In genomic region chr15:43100971-43101370, GRCh38 we compare ENCODE assay signal across 20 cellular contexts. TPM values are rescaled to one million over a fixed set of nuclear protein-coding genes. Genes with fewer than 3 reads are reported as not detected.
A peak's percentile ranks its signal among the peaks of the same experiment; 100 is the strongest.
DNase-seq lines count a peak whose midpoint lies in the region; ATAC-seq lines count a peak whose summit lies in the region.
"Had no signal": no experiment of that assay in that cellular context is flagged by ENCODE, and none has a peak within 500 bp of the region (broad histone marks: within the 10 kb centered on the region; RNA-seq: fewer than 3 reads in every experiment).

No MANE protein-coding gene starts in this region.

- DNase-seq in activated T-cell treated with anti-CD3 and anti-CD28 coated beads, Interleukin-2, amount 50 U/mL, for 24 hours, result no peak
- DNase-seq in activated T-cell treated with anti-CD3 and anti-CD28 coated beads, Interleukin-2, amount 50 U/mL, for 1 hour, result no peak
- DNase-seq in NCI-H82 (lab: John Stamatoyannopoulos, UW) (peak; percentile 86), naive B cell (no peak)
- no peak for DNase-seq in activated naive CD8-positive, alpha-beta T cell treated with anti-CD3 and anti-CD28 coated beads, Interleukin-2, amount 10 ng/mL, durations not matched to agents 7 days and 5 days
- DNase-seq: activated CD4-positive, alpha-beta T cell treated with anti-CD3 and anti-CD28 coated beads for 4 hours; activated T-cell treated with anti-CD3 and anti-CD28 coated beads, Interleukin-2, amount 50 U/mL, for 4 hours; IMR-90; left colon; mesendoderm; MG63; NCI-H1436 treated with DMSO at 0.1 percent for 48 hours; NCI-H2171; NCI-H526; posterior cingulate gyrus had no signal

- peaks cover 71% of the 10 kb centered on the region for H3K4me1 Mint-ChIP-seq in activated T-cell treated with anti-CD3 and anti-CD28 coated beads, Interleukin-2, amount 50 U/mL, for 24 hours (ENCODE audit: low read depth)
- H3K4me1 Mint-ChIP-seq in activated naive CD8-positive, alpha-beta T cell treated with anti-CD3 and anti-CD28 coated beads, Interleukin-2, amount 10 ng/mL, durations not matched to agents 7 days and 5 days, result peaks cover 41% of the 10 kb centered on the region
- H3K4me1 Mint-ChIP-seq in naive B cell, result peaks cover 59 to 63% (median 59%) of the 10 kb centered on the region in 3 donors

- H3K36me3 Mint-ChIP-seq in activated T-cell treated with anti-CD3 and anti-CD28 coated beads, Interleukin-2, amount 50 U/mL, for 24 hours (ENCODE audit: low read depth), result peaks cover 86% of the 10 kb centered on the region
- peaks cover 53% of the 10 kb centered on the region for H3K36me3 Mint-ChIP-seq in activated naive CD8-positive, alpha-beta T cell treated with anti-CD3 and anti-CD28 coated beads, Interleukin-2, amount 10 ng/mL, durations not matched to agents 7 days and 5 days
- peaks cover 21% of the 10 kb centered on the region in 2 donors for H3K36me3 Mint-ChIP-seq in naive B cell

- POLR2A ChIA-PET in activated naive CD8-positive, alpha-beta T cell treated with anti-CD3 and anti-CD28 coated beads, Interleukin-2, amount 10 ng/mL, durations not matched to agents 7 days and 5 days (lab: Charles Lee), result interaction anchor here (0.7 kb wide), 1 partner anchor 384 kb away, joined by 5 read pairs; no protein-coding TSS in a partner anchor

- no peak overlapping the region for H3K4me3 Mint-ChIP-seq in activated T-cell treated with anti-CD3 and anti-CD28 coated beads, Interleukin-2, amount 50 U/mL, for 24 hours
- peak overlapping the region; percentile 7 for H3K4me3 Mint-ChIP-seq in activated naive CD8-positive, alpha-beta T cell treated with anti-CD3 and anti-CD28 coated beads, Interleukin-2, amount 10 ng/mL, durations not matched to agents 7 days and 5 days
- H3K4me3 Mint-ChIP-seq in naive B cell, result peak overlapping the region in 1 of 8 donors; percentile 74
- H3K4me3 Mint-ChIP-seq: activated T-cell treated with anti-CD3 and anti-CD28 coated beads, Interleukin-2, amount 50 U/mL, for 4 hours; stimulated activated memory B cell treated with anti-CD40 and anti-IgM and Interleukin-4, amounts not matched to agents 10 μg/mL and 1 μg/mL and 100 μg/mL, for 72 hours had no signal

- ATAC-seq in activated naive CD8-positive, alpha-beta T cell treated with anti-CD3 and anti-CD28 coated beads, Interleukin-2, amount 10 ng/mL, durations not matched to agents 7 days and 5 days (ENCODE audit: low read depth), result peak; percentile 10
- ATAC-seq in naive B cell (ENCODE audit: low read depth in 2 of 2) (no peak), HG03442 (IDR thresholded peaks at IDR 0.05; ENCODE audit: unreplicated experiment) (no peak), HG02588 (IDR thresholded peaks at IDR 0.05; ENCODE audit: unreplicated experiment) (no peak), HG03378 (IDR thresholded peaks at IDR 0.05; ENCODE audit: unreplicated experiment) (no peak)
- ATAC-seq: activated T-cell treated with anti-CD3 and anti-CD28 coated beads, Interleukin-2, amount 50 U/mL, for 4 hours; gastroesophageal sphincter; left colon; stimulated activated memory B cell treated with anti-CD40 and anti-IgM and Interleukin-4, amounts not matched to agents 10 μg/mL and 1 μg/mL and 100 μg/mL, for 72 hours had no signal

- H3K27me3 Mint-ChIP-seq in activated T-cell treated with anti-CD3 and anti-CD28 coated beads, Interleukin-2, amount 50 U/mL, for 24 hours, result no peaks in the 10 kb centered on the region
- no peaks in the 10 kb centered on the region for H3K27me3 Mint-ChIP-seq in activated naive CD8-positive, alpha-beta T cell treated with anti-CD3 and anti-CD28 coated beads, Interleukin-2, amount 10 ng/mL, durations not matched to agents 7 days and 5 days
- H3K27me3 Mint-ChIP-seq in naive B cell, result no peaks in the 10 kb centered on the region
- H3K27me3 Mint-ChIP-seq: stimulated activated memory B cell treated with anti-CD40 and anti-IgM and Interleukin-4, amounts not matched to agents 10 μg/mL and 1 μg/mL and 100 μg/mL, for 72 hours had no signal

- no peaks in the 10 kb centered on the region for H3K9me3 Mint-ChIP-seq in activated T-cell treated with anti-CD3 and anti-CD28 coated beads, Interleukin-2, amount 50 U/mL, for 24 hours
- no peaks in the 10 kb centered on the region for H3K9me3 Mint-ChIP-seq in activated naive CD8-positive, alpha-beta T cell treated with anti-CD3 and anti-CD28 coated beads, Interleukin-2, amount 10 ng/mL, durations not matched to agents 7 days and 5 days
- no peaks in the 10 kb centered on the region for H3K9me3 Mint-ChIP-seq in naive B cell
- H3K9me3 Mint-ChIP-seq: activated T-cell treated with anti-CD3 and anti-CD28 coated beads, Interleukin-2, amount 50 U/mL, for 4 hours; stimulated activated memory B cell treated with anti-CD40 and anti-IgM and Interleukin-4, amounts not matched to agents 10 μg/mL and 1 μg/mL and 100 μg/mL, for 72 hours had no signal

- H3K27ac Mint-ChIP-seq in activated T-cell treated with anti-CD3 and anti-CD28 coated beads, Interleukin-2, amount 50 U/mL, for 24 hours, result peak overlapping the region; percentile 7
- H3K27ac Mint-ChIP-seq in activated naive CD8-positive, alpha-beta T cell treated with anti-CD3 and anti-CD28 coated beads, Interleukin-2, amount 10 ng/mL, durations not matched to agents 7 days and 5 days, result peak overlapping the region; percentile 58
- peak overlapping the region in 4 of 6 donors; percentile 26 to 81 (median 59) for H3K27ac Mint-ChIP-seq in naive B cell
- H3K27ac Mint-ChIP-seq: stimulated activated memory B cell treated with anti-CD40 and anti-IgM and Interleukin-4, amounts not matched to agents 10 μg/mL and 1 μg/mL and 100 μg/mL, for 72 hours had no signal

RNA-seq across cellular contexts. Expression of gene UBR1, which starts 4.9 kb away (rescaled TPM):
- 10 to 100 TPM; 39.4 to 43.1 TPM for total RNA-seq in activated naive CD8-positive, alpha-beta T cell treated with anti-CD3 and anti-CD28 coated beads, Interleukin-2, amount 10 ng/mL, durations not matched to agents 7 days and 5 days
- 10 to 100 TPM; 16.7 to 32.8 (median 20.5) TPM for polyA plus RNA-seq in naive B cell (ENCODE audit: low read depth in 6 of 6)

RNA-seq across cellular contexts. Expression of gene TMEM62, which starts 32.4 kb away (rescaled TPM):
- 10 to 100 TPM; 23.3 to 28.1 TPM for total RNA-seq in activated naive CD8-positive, alpha-beta T cell treated with anti-CD3 and anti-CD28 coated beads, Interleukin-2, amount 10 ng/mL, durations not matched to agents 7 days and 5 days
- 10 to 100 TPM; 17.2 to 27.8 (median 25.2) TPM for polyA plus RNA-seq in naive B cell (ENCODE audit: low read depth in 6 of 6)

Comparison
In these comparisons a context has a peak if more than half of its experiments do, and no peak if none do; other contexts are left out.
1. H3K27ac Mint-ChIP-seq: peak in every context shown above with its lines; median percentile 59 in naive B cell; 58 in activated naive CD8-positive, alpha-beta T cell treated with anti-CD3 and anti-CD28 coated beads, Interleukin-2, amount 10 ng/mL, durations not matched to agents 7 days and 5 days; 7 in activated T-cell treated with anti-CD3 and anti-CD28 coated beads, Interleukin-2, amount 50 U/mL, for 24 hours.